Comparison of ENCODE assay signal across 17 cellular contexts in the genomic region with DNA sequence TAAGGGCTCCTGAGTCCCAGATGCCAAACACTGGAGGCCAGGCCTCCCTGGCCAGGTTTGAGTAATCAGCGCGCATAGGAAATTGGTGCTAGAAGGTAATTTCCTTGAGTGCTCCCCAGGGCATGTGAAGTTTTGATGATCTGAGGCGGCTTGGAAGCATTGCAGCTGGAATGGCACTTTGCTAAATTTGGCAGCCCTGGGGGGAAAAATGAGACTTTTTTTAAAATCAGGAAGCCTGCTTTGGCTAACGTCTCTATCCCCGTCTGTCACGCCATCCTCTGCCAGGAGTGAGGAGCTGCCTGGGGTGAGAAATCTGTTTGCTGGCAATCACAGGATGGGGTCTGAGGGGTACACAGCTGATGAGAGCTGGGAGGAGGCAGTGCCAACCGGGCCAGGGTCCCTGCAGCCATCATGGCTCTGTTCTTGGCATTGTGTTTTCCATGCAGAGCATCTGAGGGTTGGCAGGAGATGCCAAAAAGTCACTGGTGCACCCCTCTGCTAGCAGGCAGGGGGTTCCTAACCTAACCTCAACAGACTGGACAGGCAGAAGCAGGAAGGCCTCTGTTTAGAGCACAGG. TPM values are rescaled to one million over a fixed set of nuclear protein-coding genes. Genes with fewer than 3 reads are reported as not detected.
DNase-seq lines count a peak whose midpoint lies in the region; ATAC-seq and TF ChIP-seq lines count a peak whose summit lies in the region.
"Had no signal": no experiment of that assay in that cellular context is flagged by ENCODE, and none has a peak within 500 bp of the region (broad histone marks: within the 10 kb centered on the region; RNA-seq: fewer than 3 reads in every experiment).

No MANE protein-coding gene starts in this region.

- DNase-seq in NCI-H2171 treated with DMSO at 0.1 percent for 48 hours (lab: John Stamatoyannopoulos, UW) (peak; percentile 24), NCI-H2171 (lab: John Stamatoyannopoulos, UW) (no peak), M059J (ENCODE audit: low read depth) (peak; percentile 45), SHP77 treated with DMSO at 0.1 percent for 48 hours (lab: John Stamatoyannopoulos, UW) (no peak), NCI-H524 treated with DMSO at 0.1 percent for 48 hours (lab: John Stamatoyannopoulos, UW) (no peak)
- DNase-seq: EL; GM23248; Karpas-422; NCI-H345; NCI-H526 treated with DMSO at 0.1 percent for 48 hours; NK-92 treated with Interleukin-12 subunit alpha and Interleukin-12 subunit beta, amount 100 ng/mL, for 24 hours; Right ventricle myocardium superior had no signal

- H3K36me3 Mint-ChIP-seq in brain = no peaks in the 10 kb centered on the region
- H3K36me3 Mint-ChIP-seq: CD14-positive monocyte, IgD-negative memory B cell had no signal

- peak overlapping the region in 1 of 5 experiments; percentile 20 for H3K4me3 Mint-ChIP-seq in brain
- H3K4me3 Mint-ChIP-seq: CD14-positive monocyte, IgD-negative memory B cell had no signal

- H3K27me3 Mint-ChIP-seq in brain = peaks cover 3% of the 10 kb centered on the region

- H3K27ac Mint-ChIP-seq in brain = peak overlapping the region in 4 of 5 experiments; percentile 42 to 85 (median 58)
- H3K27ac Mint-ChIP-seq: CD14-positive monocyte, IgD-negative memory B cell had no signal

- H3K9me3 Mint-ChIP-seq in brain = peaks cover 3 to 23% (median 4%) of the 10 kb centered on the region in 5 experiments

- no peaks in the 10 kb centered on the region for H3K4me1 Mint-ChIP-seq in brain

- no peak for ATAC-seq in HG02870 (IDR thresholded peaks at IDR 0.05; ENCODE audit: unreplicated experiment)
- ATAC-seq: A549 had no signal

- no peak for TF ChIP-seq CTCF in brain (conservative IDR thresholded peaks at IDR 0.05)

RNA-seq across cellular contexts. Expression of a gene that starts 2.0 kb away (rescaled TPM):
- 0.02 TPM in 1 of 2 replicates, not detected in the other for total RNA-seq in M059J (2014; rRNA removed; shearing (Covaris generic))
- 0.24 TPM for polyA plus RNA-seq in brain (ENCODE audit: insufficient read depth, low read depth, low replicate concordance)
- total RNA-seq: GM23248, Right ventricle myocardium superior had no signal
- polyA plus RNA-seq: CD14-positive monocyte, GM23248, IgD-negative memory B cell had no signal

Comparison
In these comparisons a context has a peak if more than half of its experiments do, and no peak if none do; other contexts are left out.
1. DNase-seq: peak in NCI-H2171 treated with DMSO at 0.1 percent for 48 hours (single experiment) and M059J (single experiment); none in NCI-H2171 (single experiment), SHP77 treated with DMSO at 0.1 percent for 48 hours (single experiment) and NCI-H524 treated with DMSO at 0.1 percent for 48 hours (single experiment).